ENCODE assay signal across 8 cellular contexts in genomic region chr5:141989720-141990119, GRCh38. TPM values are rescaled to one million over a fixed set of nuclear protein-coding genes. Genes with fewer than 3 reads are reported as not detected.
"Had no signal": no experiment of that assay in that cellular context is flagged by ENCODE, and none has a peak within 500 bp of the region (broad histone marks: within the 10 kb centered on the region; RNA-seq: fewer than 3 reads in every experiment).

No MANE protein-coding gene starts in this region.

- DNase-seq: H9, HCEC 1CT, HFFc6, IMR-90, KBM-7 had no signal

- ATAC-seq: GM23338 had no signal

- H3K4me3 Mint-ChIP-seq: GM23338, H9, HFFc6 had no signal

- H2AFZ ChIP-seq: GM23338 had no signal

- H3K27ac ChIP-seq: HL-60, KMS-11 had no signal

- H3K9me3 Mint-ChIP-seq: GM23338, H9, HFFc6 had no signal

- H3K4me2 ChIP-seq: GM23338, KMS-11 had no signal

- H3K4me3 ChIP-seq: GM23338 had no signal

- H3K27ac Mint-ChIP-seq: GM23338, H9, HFFc6 had no signal

- H3K9ac ChIP-seq: KMS-11 had no signal

- H3K4me1 Mint-ChIP-seq: GM23338, H9 had no signal

RNA-seq across cellular contexts. Expression of gene PCDH12, which starts 31.7 kb away (rescaled TPM):
- total RNA-seq: H9 had no signal
